Comparison of ENCODE assay signal across 1 cellular context in the genomic region with DNA sequence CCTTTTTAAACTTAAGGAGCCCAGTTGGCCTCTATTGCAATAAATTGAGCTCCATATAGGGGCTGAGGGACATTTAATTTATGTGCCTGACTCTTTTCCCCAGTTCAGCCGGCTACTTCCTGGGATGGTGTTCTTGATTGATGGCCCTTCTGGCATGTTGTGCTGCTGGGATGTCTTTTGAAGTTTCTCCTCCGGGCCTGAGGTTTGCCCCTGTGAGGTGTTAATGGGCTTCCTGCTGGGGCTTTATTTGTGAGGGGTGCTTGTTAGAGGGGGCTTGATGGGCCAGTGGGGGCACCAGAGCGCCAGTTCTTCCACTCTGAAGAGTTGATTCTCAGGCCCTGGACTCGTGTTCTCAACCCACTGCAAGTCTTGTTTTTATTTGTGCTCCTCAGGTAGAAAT.
TF ChIP-seq lines count a peak whose summit lies in the region.

No MANE protein-coding gene starts in this region.

TF ChIP-seq in GM23338, 12 proteins besides CTCF, POLR2A, EP300 and RAD21:
- peak; percentile 76 for TF ChIP-seq ZNF462 (CRISPR knock-in tag; IDR thresholded peaks at IDR 0.05)
- no peak for TF ChIP-seq POLR2AphosphoS5 (IDR thresholded peaks at IDR 0.05; ENCODE audit: low read depth)
- peak; percentile 80 for TF ChIP-seq NANOG (IDR thresholded peaks at IDR 0.05; ENCODE audit: borderline replicate concordance)
